Comparison of ENCODE assay signal across 19 cellular contexts in the genomic region with DNA sequence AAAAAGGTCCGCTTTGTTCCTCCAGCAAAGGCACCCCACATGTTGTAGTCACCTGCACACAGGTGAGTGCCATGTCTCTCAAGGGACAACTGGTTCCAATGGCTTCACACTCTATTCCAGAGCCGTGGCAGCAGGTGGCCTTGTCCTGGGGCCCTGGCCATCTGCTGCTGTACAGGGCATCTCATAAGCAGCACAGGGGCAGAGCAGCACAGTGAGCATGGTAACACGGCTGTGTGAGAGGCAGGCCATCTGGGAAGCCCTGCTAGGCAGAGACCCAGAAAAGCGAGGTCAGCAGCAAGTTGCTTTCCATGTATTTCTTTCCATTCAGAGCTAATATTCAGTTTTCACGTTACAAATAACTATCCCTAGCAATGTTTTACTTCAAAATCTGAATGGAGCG.
"Had no signal": no experiment of that assay in that cellular context is flagged by ENCODE, and none has a peak within 500 bp of the region (broad histone marks: within the 10 kb centered on the region; RNA-seq: fewer than 3 reads in every experiment).

No MANE protein-coding gene starts in this region.

- DNase-seq: colonic mucosa; effector CD8-positive, alpha-beta T cell; endodermal cell; foreskin fibroblast; gastrocnemius medialis; head of caudate nucleus; left ventricle myocardium superior; lower lobe of right lung; naive thymus-derived CD8-positive, alpha-beta T cell; nephron progenitor cell; occipital lobe; ovary; stimulated activated CD4-positive, alpha-beta T cell treated with anti-CD3 and anti-CD28 coated beads, Interleukin-12 subunit alpha, Interleukin-12 subunit beta, amount 100 ng/mL, for 4 hours; stimulated activated CD4-positive, alpha-beta T cell treated with anti-CD3 and anti-CD28 coated beads, Interleukin-1b, Interleukin-23, amount 100 ng/mL, for 48 hours; stimulated activated CD4-positive, alpha-beta T cell treated with anti-CD3 and anti-CD28 coated beads, Interleukin-4, amount 100 ng/mL, for 1 hour; stimulated activated CD8-positive, alpha-beta memory T cell treated with anti-CD3 and anti-CD28 coated beads, Interleukin-4, amount 100 ng/mL, for 48 hours; stimulated activated naive CD4-positive, alpha-beta T cell; stimulated activated naive CD8-positive, alpha-beta T cell treated with anti-CD3 and anti-CD28 coated beads, Interleukin-15, amount 100 ng/mL, for 72 hours; thyroid gland had no signal
